Comparison of ENCODE assay signal across 15 cellular contexts in genomic region chr12:11071414-11071813, GRCh38. TPM values are rescaled to one million over a fixed set of nuclear protein-coding genes. Genes with fewer than 3 reads are reported as not detected.
"Had no signal": no experiment of that assay in that cellular context is flagged by ENCODE, and none has a peak within 500 bp of the region (broad histone marks: within the 10 kb centered on the region; RNA-seq: fewer than 3 reads in every experiment).

No MANE protein-coding gene starts in this region.

- H3K4me1 ChIP-seq: body of pancreas had no signal

- H3K36me3 ChIP-seq: tibial nerve had no signal

- ATAC-seq: activated CD8-positive, alpha-beta memory T cell treated with anti-CD3 and anti-CD28 coated beads, Interleukin-2, amount 10 ng/mL, durations not matched to agents 7 days and 5 days; body of pancreas; left cardiac atrium had no signal

- DNase-seq: activated CD4-positive, alpha-beta memory T cell treated with anti-CD3 and anti-CD28 coated beads, Interleukin-2, amount 10 ng/mL, durations not matched to agents 7 days and 5 days; activated CD4-positive, alpha-beta T cell treated with anti-CD3 and anti-CD28 coated beads for 48 hours; activated CD4-positive, CD25-positive, alpha-beta regulatory T cell; activated CD8-positive, alpha-beta memory T cell treated with anti-CD3 and anti-CD28 coated beads, Interleukin-2, amount 10 ng/mL, durations not matched to agents 7 days and 5 days; activated naive CD8-positive, alpha-beta T cell treated with anti-CD3 and anti-CD28 coated beads, Interleukin-2, amount 10 ng/mL, durations not matched to agents 7 days and 5 days; caudate nucleus; erythroblast; left cardiac atrium; stimulated activated CD8-positive, alpha-beta memory T cell treated with anti-CD3 and anti-CD28 coated beads, Interleukin-4, amount 100 ng/mL, for 48 hours; stimulated activated naive CD4-positive, alpha-beta T cell treated with Interleukin-2 at 50 U/mL for 16 hours; substantia nigra; T-helper 9 cell had no signal

- H3K27me3 Mint-ChIP-seq: activated CD4-positive, alpha-beta memory T cell treated with anti-CD3 and anti-CD28 coated beads, Interleukin-2, amount 10 ng/mL, durations not matched to agents 7 days and 5 days; activated CD8-positive, alpha-beta memory T cell treated with anti-CD3 and anti-CD28 coated beads, Interleukin-2, amount 10 ng/mL, durations not matched to agents 7 days and 5 days; activated naive CD8-positive, alpha-beta T cell treated with anti-CD3 and anti-CD28 coated beads, Interleukin-2, amount 10 ng/mL, durations not matched to agents 7 days and 5 days had no signal

- H3K27ac ChIP-seq: body of pancreas had no signal

- H3K9me3 ChIP-seq: body of pancreas, tibial nerve had no signal

- H3K9me3 Mint-ChIP-seq: activated CD4-positive, alpha-beta memory T cell treated with anti-CD3 and anti-CD28 coated beads, Interleukin-2, amount 10 ng/mL, durations not matched to agents 7 days and 5 days; neural crest cell had no signal

- H3K4me3 Mint-ChIP-seq: activated CD4-positive, alpha-beta memory T cell treated with anti-CD3 and anti-CD28 coated beads, Interleukin-2, amount 10 ng/mL, durations not matched to agents 7 days and 5 days; activated CD8-positive, alpha-beta memory T cell treated with anti-CD3 and anti-CD28 coated beads, Interleukin-2, amount 10 ng/mL, durations not matched to agents 7 days and 5 days; activated naive CD8-positive, alpha-beta T cell treated with anti-CD3 and anti-CD28 coated beads, Interleukin-2, amount 10 ng/mL, durations not matched to agents 7 days and 5 days; neural crest cell had no signal

- H3K4me3 ChIP-seq: body of pancreas, tibial nerve had no signal

- H3K4me1 Mint-ChIP-seq: activated naive CD8-positive, alpha-beta T cell treated with anti-CD3 and anti-CD28 coated beads, Interleukin-2, amount 10 ng/mL, durations not matched to agents 7 days and 5 days; neural crest cell had no signal

- H3K27me3 ChIP-seq: body of pancreas, tibial nerve had no signal

- H3K27ac Mint-ChIP-seq: activated CD4-positive, alpha-beta memory T cell treated with anti-CD3 and anti-CD28 coated beads, Interleukin-2, amount 10 ng/mL, durations not matched to agents 7 days and 5 days; activated CD8-positive, alpha-beta memory T cell treated with anti-CD3 and anti-CD28 coated beads, Interleukin-2, amount 10 ng/mL, durations not matched to agents 7 days and 5 days; activated naive CD8-positive, alpha-beta T cell treated with anti-CD3 and anti-CD28 coated beads, Interleukin-2, amount 10 ng/mL, durations not matched to agents 7 days and 5 days had no signal

RNA-seq across cellular contexts. Expression of gene TAS2R43, which starts 20.7 kb away (rescaled TPM):
- total RNA-seq: left cardiac atrium had no signal
